13 cellular contexts compared by ENCODE assay signal in the genomic region with DNA sequence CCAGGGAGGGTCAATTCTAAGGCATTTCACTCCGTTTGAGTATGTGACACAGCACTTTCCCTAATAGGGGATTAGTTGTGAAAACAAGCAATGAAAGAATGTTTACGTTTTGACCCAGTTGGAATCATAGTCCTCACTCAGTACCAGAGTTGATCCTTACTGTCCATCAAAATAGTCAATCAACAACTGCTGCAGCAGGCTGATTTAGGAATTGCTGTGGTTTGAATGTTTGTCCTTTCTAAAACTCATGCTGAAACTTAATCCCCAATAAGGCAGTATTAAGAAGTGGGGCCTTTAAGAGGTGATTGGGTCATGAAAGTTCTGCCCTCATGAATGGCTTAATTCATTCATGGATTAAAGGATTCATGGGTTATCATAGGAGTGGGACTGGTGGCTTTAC.
"Had no signal": no experiment of that assay in that cellular context is flagged by ENCODE, and none has a peak within 500 bp of the region (broad histone marks: within the 10 kb centered on the region; RNA-seq: fewer than 3 reads in every experiment).

No MANE protein-coding gene starts in this region.

- H3K27me3 ChIP-seq: heart right ventricle had no signal

- H3K4me3 ChIP-seq: left ventricle myocardium inferior had no signal

- ATAC-seq: activated CD4-positive, CD25-positive, alpha-beta regulatory T cell treated with anti-CD3 and anti-CD28 coated beads, Interleukin-2, amount 50 U/mL, for 24 hours; activated naive CD4-positive, alpha-beta T cell treated with anti-CD3 and anti-CD28 coated beads, Interleukin-2, amount 50 U/mL, for 72 hours; heart right ventricle had no signal

- DNase-seq: activated CD4-positive, alpha-beta T cell treated with anti-CD3 and anti-CD28 coated beads, Interleukin-2, amount 50 U/mL, for 4 hours; activated effector memory CD4-positive, alpha-beta T cell treated with Interleukin-2 at 50 U/mL for 16 hours; activated T-cell treated with anti-CD3 and anti-CD28 coated beads, Interleukin-2, amount 50 U/mL, for 1 hour; anterior cingulate cortex; heart right ventricle; kidney; left ventricle myocardium inferior; mesendoderm; retina; stimulated activated CD4-positive, alpha-beta T cell treated with anti-CD3 and anti-CD28 coated beads, Interleukin-1b, Interleukin-23, amount 100 ng/mL, for 48 hours; stimulated activated naive CD4-positive, alpha-beta T cell treated with Interleukin-2 at 50 U/mL for 16 hours had no signal

- H3K36me3 ChIP-seq: heart right ventricle, left ventricle myocardium inferior had no signal

- H3K27ac ChIP-seq: left ventricle myocardium inferior had no signal

- H3K9me3 ChIP-seq: heart right ventricle, left ventricle myocardium inferior had no signal
